ENCODE assay signal across 17 cellular contexts in genomic region chr12:129185855-129186254, GRCh38.
A peak's percentile ranks its signal among the peaks of the same experiment; 100 is the strongest.
DNase-seq lines count a peak whose midpoint lies in the region; ATAC-seq and TF ChIP-seq lines count a peak whose summit lies in the region.
"Had no signal": no experiment of that assay in that cellular context is flagged by ENCODE, and none has a peak within 500 bp of the region (broad histone marks: within the 10 kb centered on the region; RNA-seq: fewer than 3 reads in every experiment).

No MANE protein-coding gene starts in this region.

- in situ Hi-C loops in astrocyte of the spinal cord (cut with HindIII; ENCODE audit: low sequenced_read_pairs) = no loop called here

- peaks cover 12% of the 10 kb centered on the region for H3K27me3 Mint-ChIP-seq in nephron progenitor cell (ENCODE audit: low read depth, poor library complexity)
- no peaks in the 10 kb centered on the region for H3K27me3 Mint-ChIP-seq in activated T-helper 1 cell treated with anti-CD3 and anti-CD28 coated beads, Interleukin-12 subunit alpha, Interleukin-12 subunit beta, Interleukin-2, Interleukin-4 antibody, amounts not matched to agents 30 ng/mL and 10 ng/mL and 1 ng/mL, durations not matched to agents 14 hours and 24 hours and 36 hours (ENCODE audit: insufficient read depth)

- 68% methylated on average over 3 of the region's 3 CpGs for WGBS in right cardiac atrium

- no peaks in the 10 kb centered on the region for H3K27me3 ChIP-seq in right cardiac atrium (ENCODE audit: control insufficient read depth, insufficient read depth)

- H3K4me1 ChIP-seq in right cardiac atrium (ENCODE audit: control insufficient read depth, insufficient read depth, low read length) = no peaks in the 10 kb centered on the region

- peak overlapping the region; percentile 11 for H3K27ac Mint-ChIP-seq in nephron progenitor cell
- no peak overlapping the region for H3K27ac Mint-ChIP-seq in activated T-helper 1 cell treated with anti-CD3 and anti-CD28 coated beads, Interleukin-12 subunit alpha, Interleukin-12 subunit beta, Interleukin-2, Interleukin-4 antibody, amounts not matched to agents 30 ng/mL and 10 ng/mL and 1 ng/mL, durations not matched to agents 14 hours and 24 hours and 36 hours
- H3K27ac Mint-ChIP-seq: CD8-positive, alpha-beta T cell; GM23338 had no signal

- TF ChIP-seq CTCF in astrocyte of the spinal cord (IDR thresholded peaks at IDR 0.05; ENCODE audit: low read depth, low read length) (no peak), nephron progenitor cell (IDR thresholded peaks at IDR 0.05) (no peak)

- peak; percentile 21 for DNase-seq in NCI-H146 (lab: John Stamatoyannopoulos, UW)
- no peak for DNase-seq in NCI-H146 treated with DMSO at 0.1 percent for 48 hours (lab: John Stamatoyannopoulos, UW; ENCODE audit: unreplicated experiment)
- peak; percentile 43 for DNase-seq in astrocyte of the spinal cord (ENCODE audit: low read depth, low spot score)
- DNase-seq in nephron progenitor cell = no peak
- no peak for DNase-seq in right cardiac atrium
- DNase-seq in activated T-helper 1 cell treated with anti-CD3 and anti-CD28 coated beads, Interleukin-12 subunit alpha, Interleukin-12 subunit beta, Interleukin-2, Interleukin-4 antibody, amounts not matched to agents 30 ng/mL and 10 ng/mL and 1 ng/mL, durations not matched to agents 14 hours and 24 hours and 36 hours (ENCODE audit: low spot score) = no peak
- no peak for DNase-seq in T-helper 2 cell
- DNase-seq: CD8-positive, alpha-beta T cell; COR-L47; DND-41; GF-D8; H7 had no signal

- peaks cover 6% of the 10 kb centered on the region for H3K9me3 Mint-ChIP-seq in nephron progenitor cell
- peaks cover 3% of the 10 kb centered on the region for H3K9me3 Mint-ChIP-seq in activated T-helper 1 cell treated with anti-CD3 and anti-CD28 coated beads, Interleukin-12 subunit alpha, Interleukin-12 subunit beta, Interleukin-2, Interleukin-4 antibody, amounts not matched to agents 30 ng/mL and 10 ng/mL and 1 ng/mL, durations not matched to agents 14 hours and 24 hours and 36 hours

- H3K4me3 Mint-ChIP-seq in nephron progenitor cell = no peak overlapping the region
- H3K4me3 Mint-ChIP-seq in activated T-helper 1 cell treated with anti-CD3 and anti-CD28 coated beads, Interleukin-12 subunit alpha, Interleukin-12 subunit beta, Interleukin-2, Interleukin-4 antibody, amounts not matched to agents 30 ng/mL and 10 ng/mL and 1 ng/mL, durations not matched to agents 14 hours and 24 hours and 36 hours = no peak overlapping the region
- H3K4me3 Mint-ChIP-seq: CD14-positive monocyte; CD8-positive, alpha-beta T cell; GM23338 had no signal

- H3K9me3 ChIP-seq in right cardiac atrium (ENCODE audit: control insufficient read depth, low read length) = no peaks in the 10 kb centered on the region

- H3K4me3 ChIP-seq in astrocyte of the spinal cord (ENCODE audit: low read depth, low read length) (no peak overlapping the region), right cardiac atrium (ENCODE audit: low read length) (no peak overlapping the region)
- H3K4me3 ChIP-seq: GM23338, K562 had no signal

- no peak overlapping the region for H3K27ac ChIP-seq in right cardiac atrium (ENCODE audit: low read length)
- H3K27ac ChIP-seq: 22Rv1 had no signal

- peaks cover 53% of the 10 kb centered on the region for H3K4me1 Mint-ChIP-seq in nephron progenitor cell
- H3K4me1 Mint-ChIP-seq in activated T-helper 1 cell treated with anti-CD3 and anti-CD28 coated beads, Interleukin-12 subunit alpha, Interleukin-12 subunit beta, Interleukin-2, Interleukin-4 antibody, amounts not matched to agents 30 ng/mL and 10 ng/mL and 1 ng/mL, durations not matched to agents 14 hours and 24 hours and 36 hours (ENCODE audit: low read depth) = no peaks in the 10 kb centered on the region
- H3K4me1 Mint-ChIP-seq: CD14-positive monocyte, GM23338 had no signal

- ATAC-seq in right cardiac atrium (no peak), HG02678 (IDR thresholded peaks at IDR 0.05; ENCODE audit: unreplicated experiment) (no peak)
- ATAC-seq: CD8-positive, alpha-beta T cell; GM23338; K562 had no signal

- no peaks in the 10 kb centered on the region for H3K36me3 Mint-ChIP-seq in nephron progenitor cell (ENCODE audit: low read depth)
- no peaks in the 10 kb centered on the region for H3K36me3 Mint-ChIP-seq in activated T-helper 1 cell treated with anti-CD3 and anti-CD28 coated beads, Interleukin-12 subunit alpha, Interleukin-12 subunit beta, Interleukin-2, Interleukin-4 antibody, amounts not matched to agents 30 ng/mL and 10 ng/mL and 1 ng/mL, durations not matched to agents 14 hours and 24 hours and 36 hours (ENCODE audit: low read depth)
- H3K36me3 Mint-ChIP-seq: CD14-positive monocyte; CD8-positive, alpha-beta T cell had no signal

- intact Hi-C loops in right cardiac atrium (cut with DNase I) = no loop called here
- intact Hi-C loops in activated T-helper 1 cell treated with anti-CD3 and anti-CD28 coated beads, Interleukin-12 subunit alpha, Interleukin-12 subunit beta, Interleukin-2, Interleukin-4 antibody, amounts not matched to agents 30 ng/mL and 10 ng/mL and 1 ng/mL, durations not matched to agents 14 hours and 24 hours and 36 hours (cut with micrococcal nuclease) = no loop called here

Comparison
In these comparisons a context has a peak if more than half of its experiments do, and no peak if none do; other contexts are left out.
1. DNase-seq: peak in NCI-H146 (single experiment) and astrocyte of the spinal cord (single experiment); none in NCI-H146 treated with DMSO at 0.1 percent for 48 hours (single experiment), nephron progenitor cell (single experiment), right cardiac atrium (0 of 3), activated T-helper 1 cell treated with anti-CD3 and anti-CD28 coated beads, Interleukin-12 subunit alpha, Interleukin-12 subunit beta, Interleukin-2, Interleukin-4 antibody, amounts not matched to agents 30 ng/mL and 10 ng/mL and 1 ng/mL, durations not matched to agents 14 hours and 24 hours and 36 hours (single experiment) and T-helper 2 cell (0 of 5).